Comparison of ENCODE assay signal across 27 cellular contexts in the genomic region with DNA sequence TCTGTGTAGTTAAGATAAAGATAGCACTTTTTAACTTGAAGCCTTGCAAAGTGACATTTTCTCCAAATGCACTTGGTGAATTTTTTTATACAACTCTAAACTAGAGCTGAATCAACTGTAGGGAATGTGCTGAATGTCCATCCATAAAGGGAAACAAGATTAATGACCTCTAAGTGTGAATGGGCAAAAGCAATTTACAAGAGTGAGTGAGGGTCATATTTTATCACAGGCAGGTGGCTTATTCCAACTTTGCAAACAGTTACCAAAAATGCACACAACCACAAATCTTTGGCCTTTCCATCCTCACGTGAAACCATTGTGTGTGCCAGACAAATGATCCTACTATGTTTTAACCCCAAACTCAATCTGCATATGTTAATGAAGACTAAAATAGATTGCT.
"Had no signal": no experiment of that assay in that cellular context is flagged by ENCODE, and none has a peak within 500 bp of the region (broad histone marks: within the 10 kb centered on the region; RNA-seq: fewer than 3 reads in every experiment).

No MANE protein-coding gene starts in this region.

- H3K36me3 ChIP-seq: left lung, lower lobe of right lung, neural progenitor cell, neutrophil, suprapubic skin, thoracic aorta, tibial artery, uterus had no signal

- H3K27ac ChIP-seq: hepatocyte, left lung, lower lobe of right lung, neural progenitor cell, neutrophil, skin epidermis, suprapubic skin, thoracic aorta, tibial artery had no signal

- DNase-seq: islet precursor cell; left cardiac atrium; left lung; lower lobe of right lung; mammary epithelial cell; mesendoderm; naive B cell; natural killer cell; nephron progenitor cell; occipital lobe; retina; right cardiac atrium; stimulated activated CD4-positive, alpha-beta T cell treated with anti-CD3 and anti-CD28 coated beads, Interleukin-12 subunit alpha, Interleukin-12 subunit beta, amount 100 ng/mL, for 4 hours; stimulated activated CD4-positive, alpha-beta T cell treated with anti-CD3 and anti-CD28 coated beads, Interleukin-15, amount 100 ng/mL, for 24 hours; stimulated activated CD4-positive, alpha-beta T cell treated with anti-CD3 and anti-CD28 coated beads, Interleukin-2, amount 100 ng/mL, for 24 hours; stimulated activated CD4-positive, alpha-beta T cell treated with anti-CD3 and anti-CD28 coated beads, Interleukin-4, amount 100 ng/mL, for 1 hour; stimulated activated naive CD4-positive, alpha-beta T cell; tibial artery; uterus had no signal

- H3K4me3 ChIP-seq: hepatocyte, left lung, lower lobe of right lung, neural progenitor cell, skin epidermis, suprapubic skin, thoracic aorta, tibial artery, uterus had no signal

- H3K4me2 ChIP-seq: hepatocyte, neural progenitor cell had no signal

- H3K79me2 ChIP-seq: hepatocyte had no signal

- H3K27me3 ChIP-seq: hepatocyte, left lung, neural progenitor cell, neutrophil, suprapubic skin, tibial artery, uterus had no signal

- H2AFZ ChIP-seq: hepatocyte, neural progenitor cell had no signal

- H3K4me1 ChIP-seq: left lung, lower lobe of right lung, neural progenitor cell, suprapubic skin, tibial artery, uterus had no signal

- ATAC-seq: left cardiac atrium; left lung; lower lobe of right lung; natural killer cell; right cardiac atrium; sciatic nerve; stimulated activated effector memory CD8-positive, alpha-beta T cell treated with anti-CD3 and anti-CD28 coated beads, Interleukin-12 subunit alpha, Interleukin-12 subunit beta, amount 100 ng/mL, for 72 hours had no signal

- H3K9ac ChIP-seq: neural progenitor cell had no signal

- H3K9me3 ChIP-seq: left lung, lower lobe of right lung, neutrophil, suprapubic skin, thoracic aorta, tibial artery, uterus had no signal
